1 cellular context compared by ENCODE assay signal in genomic region chr3:158058775-158059174, GRCh38.
TF ChIP-seq lines count a peak whose summit lies in the region.

No MANE protein-coding gene starts in this region.

TF ChIP-seq in GM23338, 12 proteins besides CTCF, POLR2A, EP300 and RAD21 (continued from another document):
- no peak for TF ChIP-seq ZNF462 (CRISPR knock-in tag; IDR thresholded peaks at IDR 0.05)
